In the genomic region with DNA sequence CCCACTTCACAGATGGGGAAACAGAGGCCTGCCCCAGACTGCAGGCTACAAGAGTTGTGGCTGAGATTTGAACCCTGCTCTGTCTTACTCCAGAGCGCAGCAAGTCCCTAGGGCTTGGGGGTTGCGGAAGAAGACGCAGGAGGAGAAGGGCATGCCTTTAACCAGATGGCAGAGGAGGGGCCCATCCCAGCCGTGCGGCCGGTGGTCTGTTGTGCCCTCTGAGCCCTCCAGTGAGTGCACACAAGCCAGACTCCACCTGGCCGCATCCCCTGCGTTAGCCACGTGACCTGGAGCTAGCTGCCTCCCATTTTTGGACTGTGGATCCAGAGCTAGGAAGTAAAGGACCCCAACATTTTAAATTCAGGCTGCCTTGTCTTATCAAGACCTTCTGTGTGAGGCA, we compare ENCODE assay signal across 19 cellular contexts. TPM values are rescaled to one million over a fixed set of nuclear protein-coding genes. Genes with fewer than 3 reads are reported as not detected.
DNase-seq lines count a peak whose midpoint lies in the region; ATAC-seq, FAIRE-seq and TF ChIP-seq lines count a peak whose summit lies in the region.
"Had no signal": no experiment of that assay in that cellular context is flagged by ENCODE, and none has a peak within 500 bp of the region (broad histone marks: within the 10 kb centered on the region; RNA-seq: fewer than 3 reads in every experiment).

No MANE protein-coding gene starts in this region.

- H3K27ac ChIP-seq in 22Rv1 (peak overlapping the region; percentile 55), PC-9 (no peak overlapping the region), kidney (ENCODE audit: low read depth in 2 of 2, low read length in 2 of 2) (peak overlapping the region; percentile 63 to 76)

- H3K79me2 ChIP-seq in PC-9 (ENCODE audit: low read depth), result no peaks in the 10 kb centered on the region

- H4K20me1 ChIP-seq in PC-9 (ENCODE audit: insufficient read depth), result no peaks in the 10 kb centered on the region

- H3K4me1 ChIP-seq in PC-9 (replicated peaks; ENCODE audit: insufficient read depth), result peaks cover 16% of the 10 kb centered on the region
- H3K4me1 ChIP-seq in kidney (ENCODE audit: control insufficient read depth in 1 of 2, insufficient read depth in 1 of 2, low read depth in 1 of 2, low read length in 2 of 2), result peaks cover 24 to 31% of the 10 kb centered on the region in 2 donors
- H3K4me1 ChIP-seq: HAP-1 had no signal

- intact Hi-C loops in PC-9 (cut with micrococcal nuclease; ENCODE audit: unreplicated experiment) (no loop called here), kidney (cut with DNase I) (no loop called here)

- no peak for FAIRE-seq in kidney (lab: Jason Lieb, UNC)
- FAIRE-seq: GM12892, GM18507 had no signal

- H3K27me3 ChIP-seq in PC-9 (ENCODE audit: insufficient read depth, low read depth) (peaks cover 3% of the 10 kb centered on the region; the same call in 1 of the 2 replicates), H7 (ENCODE audit: control insufficient read depth, insufficient read depth, low read length) (no peaks in the 10 kb centered on the region; the same call in none of the 2 replicates)
- H3K27me3 ChIP-seq: MG63 had no signal

- peak overlapping the region in 1 of 2 donors; percentile 7 for H3K9ac ChIP-seq in kidney (ENCODE audit: low read length in 2 of 2)

- ATAC-seq in GM21423 (IDR thresholded peaks at IDR 0.05; ENCODE audit: unreplicated experiment) (no peak), GM19351 (IDR thresholded peaks at IDR 0.05; ENCODE audit: unreplicated experiment) (no peak)

- TF ChIP-seq CTCF in 22Rv1 (IDR thresholded peaks at IDR 0.05) (no peak), PC-9 (conservative IDR thresholded peaks at IDR 0.05) (no peak), kidney (IDR thresholded peaks at IDR 0.05; ENCODE audit: borderline replicate concordance, extremely low read depth, insufficient read depth) (no peak)

- H2AFZ ChIP-seq in PC-9, result no peak overlapping the region

- H3F3A ChIP-seq in PC-9 (ENCODE audit: insufficient read depth, low read depth), result peaks cover 11% of the 10 kb centered on the region; the same call in 1 of the 2 replicates

- no peaks in the 10 kb centered on the region for H3K9me2 ChIP-seq in PC-9 (ENCODE audit: insufficient read depth)

- H3K4me2 ChIP-seq in PC-9, result peak overlapping the region; percentile 39

- BruUV-seq in PC-9 (replicated peaks; lab: Mats Ljungman, UMichigan), result no TSS peak

- H3K9me3 ChIP-seq in PC-9 (ENCODE audit: insufficient read depth, low read depth) (no peaks in the 10 kb centered on the region), kidney (ENCODE audit: control insufficient read depth in 1 of 2, low read length in 2 of 2) (no peaks in the 10 kb centered on the region)
- H3K9me3 ChIP-seq: HAP-1, MG63 had no signal

- POLR2A ChIA-PET in PC-9 (lab: Charles Lee; ENCODE audit: unreplicated experiment), result no interaction called here

- no peak overlapping the region for H3K4me3 ChIP-seq in PC-9
- H3K4me3 ChIP-seq in kidney (ENCODE audit: low read length in 2 of 2), result no peak overlapping the region
- H3K4me3 ChIP-seq in H7 (ENCODE audit: insufficient read depth, low read depth, low read length), result no peak overlapping the region
- H3K4me3 ChIP-seq: HAP-1, MG63 had no signal

- DNase-seq in DMS 273 (lab: John Stamatoyannopoulos, UW; ENCODE audit: unreplicated experiment) (peak; percentile 52), DMS 273 treated with DMSO at 0.1 percent for 48 hours (lab: John Stamatoyannopoulos, UW) (no peak), PC-9 (no peak), kidney (no peak), H7 (no peak)
- DNase-seq: 8988T, Karpas-422, MG63, NCI-H1048, NCI-H526 treated with DMSO at 0.1 percent for 48 hours, T-helper 1 cell, T-helper 9 cell had no signal

- CTCF ChIA-PET in PC-9 (lab: Charles Lee), result interaction anchor here (1.4 kb wide), 1 partner anchor 68 kb away, joined by 5 read pairs; no protein-coding TSS in a partner anchor

- H3K36me3 ChIP-seq in PC-9 (ENCODE audit: low read depth), result no peaks in the 10 kb centered on the region
- H3K36me3 ChIP-seq in kidney (ENCODE audit: control insufficient read depth in 1 of 2, insufficient read depth in 2 of 2, low read length in 2 of 2), result no peaks in the 10 kb centered on the region
- no peaks in the 10 kb centered on the region for H3K36me3 ChIP-seq in H7 (replicated peaks; ENCODE audit: control insufficient read depth, insufficient read depth, low read length)
- H3K36me3 ChIP-seq: HAP-1, MG63 had no signal

RNA-seq across cellular contexts. Expression of a gene that starts 2.8 kb away (rescaled TPM):
- total RNA-seq in PC-9 (2021), result 3.5 and 4.5 TPM in 2 replicates
- 27.6 TPM for total RNA-seq in kidney
- 14.8 TPM for polyA plus RNA-seq in kidney (ENCODE audit: insufficient read depth, low read depth, low replicate concordance)
- 0.48 and 3.2 TPM in 2 replicates for total RNA-seq in H7 (2014; rRNA removed; shearing (Covaris generic))
- polyA plus RNA-seq: CD14-positive monocyte had no signal

RNA-seq across cellular contexts. Expression of a gene that starts 25.7 kb away (rescaled TPM):
- total RNA-seq in PC-9 (2021) (129 and 147 TPM in 2 replicates), kidney (65.6 TPM)
- 55.6 TPM for polyA plus RNA-seq in kidney (ENCODE audit: insufficient read depth, low read depth, low replicate concordance)
- total RNA-seq in H7 (2014; rRNA removed; shearing (Covaris generic)), result 1.1 and 1.8 TPM in 2 replicates
- polyA plus RNA-seq: CD14-positive monocyte had no signal

Comparison
In these comparisons a context has a peak if more than half of its experiments do, and no peak if none do; other contexts are left out.
1. RNA of a gene that starts 25.7 kb away (total RNA-seq): 129 to 147 TPM in PC-9 and 65.6 TPM in kidney (single experiment); 1.1 to 1.8 TPM in H7; every median in the first group is over 10 times any median in the second.